In the genomic region with DNA sequence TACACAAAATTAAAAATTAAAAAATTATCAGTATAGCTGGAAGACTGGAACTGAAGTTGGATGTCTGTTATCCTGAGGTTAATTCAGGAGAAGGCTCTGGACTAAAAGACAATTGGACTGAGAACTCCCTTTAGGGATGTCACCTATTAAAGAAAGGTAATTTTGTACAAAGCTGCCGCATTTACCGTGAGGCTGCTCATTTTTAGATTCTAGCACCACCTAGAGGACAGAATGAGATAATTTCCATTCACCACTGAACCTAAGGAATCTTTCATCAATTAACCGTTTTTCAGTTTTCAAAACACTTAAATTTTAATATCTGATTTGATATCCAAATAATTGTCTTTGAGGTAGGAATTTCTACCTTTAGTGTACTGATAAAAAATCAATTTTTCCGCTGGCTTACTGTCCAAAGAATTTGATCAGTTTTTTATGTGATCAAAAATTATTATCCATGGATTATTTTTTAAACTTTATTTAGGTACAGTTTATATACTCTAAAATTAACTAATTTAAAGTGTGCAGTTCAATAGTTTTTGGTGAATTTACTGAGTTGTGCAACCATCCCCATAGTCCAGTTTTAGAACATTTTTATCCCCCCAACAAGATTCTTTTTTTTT, we compare ENCODE assay signal across 8 cellular contexts.
DNase-seq lines count a peak whose midpoint lies in the region; ATAC-seq, FAIRE-seq and TF ChIP-seq lines count a peak whose summit lies in the region.

No MANE protein-coding gene starts in this region.

- peak; percentile 68 for ATAC-seq in activated naive CD8-positive, alpha-beta T cell treated with anti-CD3 and anti-CD28 coated beads, Interleukin-2, amount 10 ng/mL, durations not matched to agents 7 days and 5 days (ENCODE audit: low read depth)
- ATAC-seq in naive thymus-derived CD4-positive, alpha-beta T cell: peak; percentile 72

- POLR2A ChIA-PET in activated naive CD8-positive, alpha-beta T cell treated with anti-CD3 and anti-CD28 coated beads, Interleukin-2, amount 10 ng/mL, durations not matched to agents 7 days and 5 days (lab: Charles Lee): interaction anchor here (1.3 kb wide), 1 partner anchor 109 kb away, joined by 3 read pairs; no protein-coding TSS in a partner anchor
- POLR2A ChIA-PET in naive thymus-derived CD4-positive, alpha-beta T cell (lab: Charles Lee): interaction anchor here (0.6 to 0.9 kb wide), 2 partner anchors 36 to 108 kb away, joined by 3 read pairs; no protein-coding TSS in a partner anchor

- H3K9me3 ChIP-seq in naive thymus-derived CD4-positive, alpha-beta T cell (ENCODE audit: control insufficient read depth in 2 of 3, low read length in 3 of 3): no peaks in the 10 kb centered on the region
- H3K9me3 ChIP-seq in effector memory CD4-positive, alpha-beta T cell (ENCODE audit: control insufficient read depth, low read length): no peaks in the 10 kb centered on the region

- H3K27ac ChIP-seq in naive thymus-derived CD4-positive, alpha-beta T cell (ENCODE audit: low read depth, low read length): no peak overlapping the region
- no peak overlapping the region for H3K27ac ChIP-seq in effector memory CD4-positive, alpha-beta T cell (ENCODE audit: insufficient read depth, low read length, poor library complexity, severe bottlenecking)

- H3K9me3 Mint-ChIP-seq in activated naive CD8-positive, alpha-beta T cell treated with anti-CD3 and anti-CD28 coated beads, Interleukin-2, amount 10 ng/mL, durations not matched to agents 7 days and 5 days: no peaks in the 10 kb centered on the region
- H3K9me3 Mint-ChIP-seq in activated naive CD8-positive, alpha-beta T cell treated with anti-CD3 and anti-CD28 coated beads for 36 hours: no peaks in the 10 kb centered on the region
- no peaks in the 10 kb centered on the region for H3K9me3 Mint-ChIP-seq in naive thymus-derived CD4-positive, alpha-beta T cell

- no peaks in the 10 kb centered on the region for H3K27me3 ChIP-seq in naive thymus-derived CD4-positive, alpha-beta T cell (ENCODE audit: control insufficient read depth in 2 of 2, insufficient read depth in 2 of 2, low read length in 2 of 2)
- H3K27me3 ChIP-seq in effector memory CD4-positive, alpha-beta T cell (replicated peaks; ENCODE audit: control insufficient read depth, insufficient read depth, low read length, poor library complexity, severe bottlenecking): no peaks in the 10 kb centered on the region

- TF ChIP-seq CTCF in LNCaP clone FGC (IDR thresholded peaks at IDR 0.05; ENCODE audit: control insufficient read depth, extremely low read depth, insufficient read depth): peak; percentile 70

- no peak overlapping the region for H3K4me3 Mint-ChIP-seq in activated naive CD8-positive, alpha-beta T cell treated with anti-CD3 and anti-CD28 coated beads, Interleukin-2, amount 10 ng/mL, durations not matched to agents 7 days and 5 days
- no peak overlapping the region for H3K4me3 Mint-ChIP-seq in activated naive CD8-positive, alpha-beta T cell treated with anti-CD3 and anti-CD28 coated beads for 36 hours
- H3K4me3 Mint-ChIP-seq in naive thymus-derived CD4-positive, alpha-beta T cell: no peak overlapping the region

- H3K36me3 ChIP-seq in naive thymus-derived CD4-positive, alpha-beta T cell (ENCODE audit: control insufficient read depth in 2 of 3, insufficient read depth in 3 of 3, low read length in 3 of 3): no peaks in the 10 kb centered on the region
- no peaks in the 10 kb centered on the region for H3K36me3 ChIP-seq in effector memory CD4-positive, alpha-beta T cell (ENCODE audit: control insufficient read depth, insufficient read depth, low read length)

- CTCF ChIA-PET in naive thymus-derived CD4-positive, alpha-beta T cell (lab: Charles Lee): interaction anchor here (0.7 to 3.1 kb wide), 15 partner anchors 17 to 605 kb away, joined by 3 to 25 read pairs (median 3); no protein-coding TSS in a partner anchor

- H3K27ac Mint-ChIP-seq in activated naive CD8-positive, alpha-beta T cell treated with anti-CD3 and anti-CD28 coated beads, Interleukin-2, amount 10 ng/mL, durations not matched to agents 7 days and 5 days: no peak overlapping the region
- H3K27ac Mint-ChIP-seq in activated naive CD8-positive, alpha-beta T cell treated with anti-CD3 and anti-CD28 coated beads for 36 hours: no peak overlapping the region
- H3K27ac Mint-ChIP-seq in naive thymus-derived CD4-positive, alpha-beta T cell: peak overlapping the region in 1 of 9 donors; percentile 44

- DNase-seq in activated naive CD8-positive, alpha-beta T cell treated with anti-CD3 and anti-CD28 coated beads, Interleukin-2, amount 10 ng/mL, durations not matched to agents 7 days and 5 days: no peak
- no peak for DNase-seq in activated naive CD8-positive, alpha-beta T cell treated with anti-CD3 and anti-CD28 coated beads for 36 hours
- peak; percentile 18 for DNase-seq in LNCaP clone FGC (ENCODE audit: low read depth)
- peak; percentile 60 for DNase-seq in RKO (ENCODE audit: low spot score)
- peak in 7 of 9 donors; percentile 22 to 67 (median 54) for DNase-seq in naive thymus-derived CD4-positive, alpha-beta T cell
- no peak for DNase-seq in GOT3 (lab: John Stamatoyannopoulos, UW)
- DNase-seq in effector memory CD4-positive, alpha-beta T cell: no peak

- peak; percentile 86 for FAIRE-seq in endometrium (lab: Jason Lieb, UNC)

- peaks cover 2% of the 10 kb centered on the region for H3K36me3 Mint-ChIP-seq in activated naive CD8-positive, alpha-beta T cell treated with anti-CD3 and anti-CD28 coated beads, Interleukin-2, amount 10 ng/mL, durations not matched to agents 7 days and 5 days
- no peaks in the 10 kb centered on the region for H3K36me3 Mint-ChIP-seq in activated naive CD8-positive, alpha-beta T cell treated with anti-CD3 and anti-CD28 coated beads for 36 hours
- H3K36me3 Mint-ChIP-seq in naive thymus-derived CD4-positive, alpha-beta T cell: peaks cover 0 to 3% (median 0%) of the 10 kb centered on the region in 5 donors

- intact Hi-C loops in naive thymus-derived CD4-positive, alpha-beta T cell (cut with micrococcal nuclease): loop anchor here (1.0 to 10.0 kb wide), 11 partner anchors 52 to 1152 kb away; partner anchors contain the start of genes CLDN11 (in 1 of the 2) and TNIK (in 1 of the 2)

- no peak overlapping the region for H3K4me3 ChIP-seq in LNCaP clone FGC (ENCODE audit: low read depth, low read length)
- H3K4me3 ChIP-seq in naive thymus-derived CD4-positive, alpha-beta T cell (ENCODE audit: low read length): no peak overlapping the region
- H3K4me3 ChIP-seq in effector memory CD4-positive, alpha-beta T cell (ENCODE audit: insufficient read depth, low read depth, low read length, poor library complexity, severe bottlenecking): no peak overlapping the region

- peaks cover 0 to 4% of the 10 kb centered on the region in 2 donors for H3K4me1 ChIP-seq in naive thymus-derived CD4-positive, alpha-beta T cell (ENCODE audit: control insufficient read depth in 2 of 2, insufficient read depth in 2 of 2, low read length in 2 of 2)
- no peaks in the 10 kb centered on the region for H3K4me1 ChIP-seq in effector memory CD4-positive, alpha-beta T cell (ENCODE audit: control insufficient read depth, insufficient read depth, low read length, poor library complexity, severe bottlenecking)

- peaks cover 17% of the 10 kb centered on the region for H3K4me1 Mint-ChIP-seq in activated naive CD8-positive, alpha-beta T cell treated with anti-CD3 and anti-CD28 coated beads, Interleukin-2, amount 10 ng/mL, durations not matched to agents 7 days and 5 days
- H3K4me1 Mint-ChIP-seq in activated naive CD8-positive, alpha-beta T cell treated with anti-CD3 and anti-CD28 coated beads for 36 hours: peaks cover 4% of the 10 kb centered on the region
- peaks cover 3 to 38% (median 6%) of the 10 kb centered on the region in 7 donors for H3K4me1 Mint-ChIP-seq in naive thymus-derived CD4-positive, alpha-beta T cell

- H3K27me3 Mint-ChIP-seq in activated naive CD8-positive, alpha-beta T cell treated with anti-CD3 and anti-CD28 coated beads, Interleukin-2, amount 10 ng/mL, durations not matched to agents 7 days and 5 days: peaks cover 2% of the 10 kb centered on the region
- H3K27me3 Mint-ChIP-seq in activated naive CD8-positive, alpha-beta T cell treated with anti-CD3 and anti-CD28 coated beads for 36 hours: peaks cover 8% of the 10 kb centered on the region
- peaks cover 0 to 32% (median 0%) of the 10 kb centered on the region in 5 donors for H3K27me3 Mint-ChIP-seq in naive thymus-derived CD4-positive, alpha-beta T cell

Comparison
In these comparisons a context has a peak if more than half of its experiments do, and no peak if none do; other contexts are left out.
1. DNase-seq: peak in LNCaP clone FGC (single experiment), RKO (single experiment) and naive thymus-derived CD4-positive, alpha-beta T cell (7 of 9); none in activated naive CD8-positive, alpha-beta T cell treated with anti-CD3 and anti-CD28 coated beads, Interleukin-2, amount 10 ng/mL, durations not matched to agents 7 days and 5 days (single experiment), activated naive CD8-positive, alpha-beta T cell treated with anti-CD3 and anti-CD28 coated beads for 36 hours (single experiment), GOT3 (single experiment) and effector memory CD4-positive, alpha-beta T cell (0 of 3).